ENCODE assay signal across 13 cellular contexts in the genomic region with DNA sequence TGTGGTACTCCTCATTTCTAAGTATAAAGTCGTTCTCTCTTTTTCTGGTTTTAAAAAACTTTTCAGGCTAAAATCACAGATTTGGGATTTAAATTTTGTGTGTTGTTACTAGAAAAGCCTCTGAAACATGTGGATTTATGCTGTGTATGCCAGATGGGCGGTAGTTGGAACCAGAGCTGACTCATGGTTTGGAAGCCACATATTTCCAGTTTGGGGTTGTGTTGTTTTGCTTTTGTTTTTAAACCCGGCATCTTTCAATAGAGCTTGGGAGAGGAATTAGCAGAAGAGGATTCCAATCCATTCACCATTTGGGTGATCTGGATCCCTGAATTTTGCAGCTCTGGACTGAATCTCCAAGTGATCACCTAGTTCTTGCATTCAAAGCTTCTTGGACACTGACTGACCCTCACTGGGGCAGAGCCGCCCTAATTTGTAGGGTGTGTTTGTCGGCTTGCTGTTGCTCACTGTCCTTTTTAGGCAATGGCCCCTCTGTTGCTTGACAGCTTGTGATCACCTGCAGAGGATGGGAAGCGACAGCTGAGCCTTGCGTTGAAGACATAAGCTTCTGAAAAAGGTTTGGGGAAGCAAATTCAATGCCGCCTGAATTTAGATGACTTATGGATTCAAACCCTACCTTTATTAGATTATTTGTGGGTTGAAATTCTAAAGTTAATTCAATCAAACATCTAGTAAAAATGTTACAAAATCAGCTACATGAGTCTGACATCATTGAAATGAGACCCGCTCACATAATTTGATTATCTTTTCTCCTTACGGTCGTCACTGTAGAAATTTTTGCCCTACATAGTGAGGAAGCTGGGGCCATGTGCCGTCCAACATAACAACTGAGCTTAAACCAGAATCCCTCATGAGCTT.
DNase-seq lines count a peak whose midpoint lies in the region; ATAC-seq lines count a peak whose summit lies in the region.
"Had no signal": no experiment of that assay in that cellular context is flagged by ENCODE, and none has a peak within 500 bp of the region (broad histone marks: within the 10 kb centered on the region; RNA-seq: fewer than 3 reads in every experiment).

No MANE protein-coding gene starts in this region.

- H3K9ac ChIP-seq in adipocyte (ENCODE audit: low read length) = peak overlapping the region; percentile 62

- peak; percentile 84 for DNase-seq in AG20443 (ENCODE audit: low spot score)
- peak; percentile 62 for DNase-seq in HS-5 (ENCODE audit: low read depth)
- peak; percentile 73 for DNase-seq in adipocyte (ENCODE audit: low read depth)
- DNase-seq in iris pigment epithelial cell (ENCODE audit: low read depth) = peak; percentile 63
- DNase-seq in SJCRH30 = no peak
- DNase-seq in NCI-H2029 (lab: John Stamatoyannopoulos, UW) = no peak
- DNase-seq: amygdala; Caco-2; kidney; ovary; stimulated activated CD4-positive, alpha-beta T cell treated with anti-CD3 and anti-CD28 coated beads, Interleukin-4, amount 100 ng/mL, for 1 hour had no signal

- H3K27ac ChIP-seq in SJCRH30 = no peak overlapping the region
- H3K27ac ChIP-seq: ovary had no signal

- H3K4me3 ChIP-seq in adipocyte (ENCODE audit: low read length) (peak overlapping the region; percentile 74), SJCRH30 (no peak overlapping the region)
- H3K4me3 ChIP-seq: ovary had no signal

- H3K9me3 ChIP-seq in adipocyte (ENCODE audit: control insufficient read depth, low read length) (no peaks in the 10 kb centered on the region), SJCRH30 (replicated peaks) (no peaks in the 10 kb centered on the region)
- H3K9me3 ChIP-seq: Caco-2, ovary had no signal

- H3K36me3 ChIP-seq in adipocyte (ENCODE audit: control insufficient read depth, insufficient read depth, low read length, severe bottlenecking) = no peaks in the 10 kb centered on the region
- no peaks in the 10 kb centered on the region for H3K36me3 ChIP-seq in SJCRH30
- H3K36me3 ChIP-seq: ovary had no signal

- ATAC-seq in HG03095 (IDR thresholded peaks at IDR 0.05; ENCODE audit: unreplicated experiment) (no peak), HG03354 (IDR thresholded peaks at IDR 0.05; ENCODE audit: poor library complexity, severe bottlenecking, unreplicated experiment) (no peak)

- H3K4me1 ChIP-seq in adipocyte (ENCODE audit: control insufficient read depth, insufficient read depth, low read length) = peaks cover 41% of the 10 kb centered on the region
- no peaks in the 10 kb centered on the region for H3K4me1 ChIP-seq in SJCRH30
- H3K4me1 ChIP-seq: Caco-2 had no signal

- H3K27me3 ChIP-seq in adipocyte (replicated peaks; ENCODE audit: control insufficient read depth, insufficient read depth, low read length) (no peaks in the 10 kb centered on the region), SJCRH30 (no peaks in the 10 kb centered on the region; the same call in 1 of the 2 replicates)
- H3K27me3 ChIP-seq: ovary had no signal

Comparison
In these comparisons a context has a peak if more than half of its experiments do, and no peak if none do; other contexts are left out.
1. DNase-seq: peak in AG20443 (single experiment), HS-5 (single experiment), adipocyte (single experiment) and iris pigment epithelial cell (single experiment); none in SJCRH30 (0 of 2) and NCI-H2029 (single experiment).